Comparison of ENCODE assay signal across 8 cellular contexts in the genomic region with DNA sequence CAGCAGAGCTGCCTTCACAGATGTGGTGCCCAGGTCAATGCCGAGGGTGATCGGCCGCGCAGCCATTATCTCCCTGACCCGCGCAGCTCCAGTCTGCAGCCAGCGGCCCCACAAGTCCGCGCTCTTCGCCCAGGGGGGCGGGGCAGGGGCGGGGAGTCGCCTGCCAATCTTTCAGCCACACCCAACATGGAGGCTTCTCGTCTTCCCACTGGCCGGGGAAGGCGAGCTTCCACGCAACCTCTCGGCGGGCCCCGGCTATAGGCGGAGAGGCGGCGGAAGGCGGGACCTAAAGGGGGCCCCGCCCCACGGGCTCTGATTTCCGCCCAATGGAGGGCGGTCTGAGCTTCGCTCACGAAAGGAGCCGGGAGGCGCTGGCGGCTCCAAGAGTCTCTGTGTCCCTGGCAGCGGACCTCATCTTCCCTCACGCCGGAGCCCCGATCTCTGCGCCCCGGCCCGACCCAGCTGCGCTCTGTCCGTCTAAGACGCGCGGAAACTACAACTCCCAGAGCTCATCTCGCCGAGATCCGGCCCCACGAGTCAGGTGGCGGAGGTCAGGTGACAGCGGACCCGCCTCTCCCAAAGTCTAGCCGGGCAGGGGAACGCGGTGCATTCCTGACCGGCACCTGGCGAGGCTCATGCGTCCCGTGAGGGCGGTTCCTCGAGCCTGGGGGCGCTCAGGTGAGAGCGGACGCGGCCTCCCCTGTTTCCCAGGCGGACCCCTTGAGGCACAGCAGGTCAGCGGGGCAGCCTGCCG. TPM values are rescaled to one million over a fixed set of nuclear protein-coding genes. Genes with fewer than 3 reads are reported as not detected.
A peak's percentile ranks its signal among the peaks of the same experiment; 100 is the strongest.
DNase-seq lines count a peak whose midpoint lies in the region; ATAC-seq and TF ChIP-seq lines count a peak whose summit lies in the region.

Gene CTNS, plus strand, starts transcription at position 607 of the 754 bp plus-strand sequence. CDS start 3,447 bp downstream, outside the sequence.
Gene SHPK, minus strand, starts transcription at position 97 of the 754 bp plus-strand sequence. Its CDS starts 31 bp downstream, at position 66.

- H3K4me3 Mint-ChIP-seq in T-helper 2 cell treated with Interferon-gamma antibody and Interleukin-4, amounts not matched to agents 5 μg/mL and 100 μg/mL, for 36 hours, result peak within 1 kb of the TSS; percentile 96

- peaks cover 17% of the 10 kb centered on the region for H3K36me3 Mint-ChIP-seq in T-helper 2 cell treated with Interferon-gamma antibody and Interleukin-4, amounts not matched to agents 5 μg/mL and 100 μg/mL, for 36 hours (ENCODE audit: low read depth)

- peak within 1 kb of the TSS; percentile 99 for H3K27ac Mint-ChIP-seq in T-helper 2 cell treated with Interferon-gamma antibody and Interleukin-4, amounts not matched to agents 5 μg/mL and 100 μg/mL, for 36 hours

- TF ChIP-seq CTCF in ascending aorta (IDR thresholded peaks at IDR 0.05) (no peak), vagina (IDR thresholded peaks at IDR 0.05) (no peak)

- DNase-seq in NCI-H1930 (lab: John Stamatoyannopoulos, UW) (peak; percentile 92 to 97), ascending aorta (ENCODE audit: low spot score in 2 of 2) (peak; percentile 90 to 98), right cardiac atrium (peak; percentile 97 to 99 (median 99)), putamen (ENCODE audit: low spot score) (peak; percentile 98), vagina (ENCODE audit: extremely low spot score in 2 of 2) (peak; percentile 98 to 99)
- DNase-seq in T-helper 2 cell treated with Interferon-gamma antibody and Interleukin-4, amounts not matched to agents 5 μg/mL and 100 μg/mL, for 36 hours (ENCODE audit: low spot score), result peak; percentile 95

- peak; percentile 92 for ATAC-seq in GM18502 (IDR thresholded peaks at IDR 0.05; ENCODE audit: poor library complexity, unreplicated experiment)
- ATAC-seq in HG02970 (IDR thresholded peaks at IDR 0.05; ENCODE audit: low FRiP score, unreplicated experiment), result peak; percentile 96
- peak; percentile 97 to 99 for ATAC-seq in right cardiac atrium

- H3K9me3 ChIP-seq in ascending aorta (no peaks in the 10 kb centered on the region), right cardiac atrium (ENCODE audit: control insufficient read depth, low read length) (no peaks in the 10 kb centered on the region), vagina (no peaks in the 10 kb centered on the region)

- no peaks in the 10 kb centered on the region for H3K9me3 Mint-ChIP-seq in T-helper 2 cell treated with Interferon-gamma antibody and Interleukin-4, amounts not matched to agents 5 μg/mL and 100 μg/mL, for 36 hours

- TF ChIP-seq POLR2A in vagina (IDR thresholded peaks at IDR 0.05), result peak in 1 of 2 donors; percentile 62

- peaks cover 52% of the 10 kb centered on the region for H3K4me1 Mint-ChIP-seq in T-helper 2 cell treated with Interferon-gamma antibody and Interleukin-4, amounts not matched to agents 5 μg/mL and 100 μg/mL, for 36 hours (ENCODE audit: low read depth)

- no peaks in the 10 kb centered on the region for H3K36me3 ChIP-seq in ascending aorta
- peaks cover 0 to 7% of the 10 kb centered on the region in 2 donors for H3K36me3 ChIP-seq in vagina

- peaks cover 11 to 15% of the 10 kb centered on the region in 2 donors for H3K4me1 ChIP-seq in ascending aorta
- H3K4me1 ChIP-seq in right cardiac atrium (ENCODE audit: control insufficient read depth, insufficient read depth, low read length), result peaks cover 7% of the 10 kb centered on the region
- H3K4me1 ChIP-seq in vagina, result peaks cover 44% of the 10 kb centered on the region

- peak within 1 kb of the TSS; percentile 84 to 85 for H3K4me3 ChIP-seq in ascending aorta
- H3K4me3 ChIP-seq in right cardiac atrium (ENCODE audit: low read length), result peak within 1 kb of the TSS; percentile 79
- peak within 1 kb of the TSS; percentile 78 to 99 for H3K4me3 ChIP-seq in vagina

- WGBS in right cardiac atrium, result under 1% methylated on average over 68 of the region's 68 CpGs

- no peaks in the 10 kb centered on the region for H3K27me3 ChIP-seq in ascending aorta
- H3K27me3 ChIP-seq in right cardiac atrium (ENCODE audit: control insufficient read depth, insufficient read depth), result no peaks in the 10 kb centered on the region
- H3K27me3 ChIP-seq in vagina, result no peaks in the 10 kb centered on the region

- no peaks in the 10 kb centered on the region for H3K27me3 Mint-ChIP-seq in T-helper 2 cell treated with Interferon-gamma antibody and Interleukin-4, amounts not matched to agents 5 μg/mL and 100 μg/mL, for 36 hours (ENCODE audit: low read depth)

- H3K27ac ChIP-seq in ascending aorta (peak within 1 kb of the TSS; percentile 92 to 96), right cardiac atrium (ENCODE audit: low read length) (peak within 1 kb of the TSS; percentile 93), vagina (peak within 1 kb of the TSS; percentile 96)

- intact Hi-C loops in ascending aorta (cut with DNase I), result loop anchor here (1.0 to 10.0 kb wide), 2 partner anchors 32 to 88 kb away; partner anchors contain the start of genes EMC6, HASPIN and TAX1BP3
- intact Hi-C loops in right cardiac atrium (cut with DNase I), result loop anchor here in 2 of 4 donors (10.0 kb wide), 1 partner anchor 102 kb away; no protein-coding TSS in a partner anchor
- intact Hi-C loops in vagina (cut with DNase I), result no loop called here

RNA-seq across cellular contexts. Expression of gene CTNS, which starts in this region (rescaled TPM):
- 16.7 TPM for total RNA-seq in ascending aorta
- total RNA-seq in right cardiac atrium, result 10 to 100 TPM in 1 of 4 donors, 1 to 10 TPM in 3; 7.7 to 10.5 (median 8.4) TPM
- 7.4 TPM for polyA plus RNA-seq in right cardiac atrium
- total RNA-seq in vagina, result 35.6 TPM

RNA-seq across cellular contexts. Expression of gene SHPK, which starts in this region (rescaled TPM):
- 0.32 TPM for total RNA-seq in ascending aorta
- total RNA-seq in right cardiac atrium, result 1 to 10 TPM; 4.6 to 5.8 (median 4.9) TPM
- polyA plus RNA-seq in right cardiac atrium, result 2.9 TPM
- total RNA-seq in vagina, result 14.0 TPM

Comparison
In these comparisons a context has a peak if more than half of its experiments do, and no peak if none do; other contexts are left out.
1. Peak in every context shown above with its lines: DNase-seq, ATAC-seq, H3K4me3 ChIP-seq and H3K27ac ChIP-seq.